ENCODE assay signal across 12 cellular contexts in genomic region chr7:155733582-155734444, GRCh38.
DNase-seq lines count a peak whose midpoint lies in the region; ATAC-seq and TF ChIP-seq lines count a peak whose summit lies in the region.
"Had no signal": no experiment of that assay in that cellular context is flagged by ENCODE, and none has a peak within 500 bp of the region (broad histone marks: within the 10 kb centered on the region; RNA-seq: fewer than 3 reads in every experiment).

No MANE protein-coding gene starts in this region.

- DNase-seq in activated T-cell treated with anti-CD3 and anti-CD28 coated beads, Interleukin-2, amount 50 U/mL, for 24 hours, result peak; percentile 46
- DNase-seq in activated T-cell treated with anti-CD3 and anti-CD28 coated beads for 4 hours, result no peak
- DNase-seq in KBM-7, result peak; percentile 49
- DNase-seq in activated naive CD8-positive, alpha-beta T cell treated with anti-CD3 and anti-CD28 coated beads for 36 hours, result peak; percentile 38
- DNase-seq in progenitor cell of endocrine pancreas (ENCODE audit: low spot score, unreplicated experiment), result no peak
- no peak for DNase-seq in H4 (ENCODE audit: low spot score)
- DNase-seq in kidney glomerular epithelial cell (lab: John Stamatoyannopoulos, UW), result no peak
- DNase-seq: DMS79 treated with DMSO at 0.1 percent for 48 hours, GOT3, lower lobe of right lung, PC-9 had no signal

- no peaks in the 10 kb centered on the region for H3K9me3 Mint-ChIP-seq in activated T-cell treated with anti-CD3 and anti-CD28 coated beads, Interleukin-2, amount 50 U/mL, for 24 hours
- no peaks in the 10 kb centered on the region for H3K9me3 Mint-ChIP-seq in activated naive CD8-positive, alpha-beta T cell treated with anti-CD3 and anti-CD28 coated beads for 36 hours
- no peaks in the 10 kb centered on the region for H3K9me3 Mint-ChIP-seq in progenitor cell of endocrine pancreas (ENCODE audit: low read depth)

- no peak for TF ChIP-seq CTCF in progenitor cell of endocrine pancreas (IDR thresholded peaks at IDR 0.05; ENCODE audit: unreplicated experiment)

- no peak for ATAC-seq in GM19395 (IDR thresholded peaks at IDR 0.05; ENCODE audit: unreplicated experiment)
- ATAC-seq: lower lobe of right lung had no signal

- in situ Hi-C loops in KBM-7 (cut with MboI; ENCODE audit: low pct_unique_long_range_greater_than_20kb, low sequenced_read_pairs), result no loop called here

- H3K27ac Mint-ChIP-seq in activated T-cell treated with anti-CD3 and anti-CD28 coated beads, Interleukin-2, amount 50 U/mL, for 24 hours, result peak overlapping the region; percentile 93
- peak overlapping the region; percentile 83 for H3K27ac Mint-ChIP-seq in activated naive CD8-positive, alpha-beta T cell treated with anti-CD3 and anti-CD28 coated beads for 36 hours
- peak overlapping the region; percentile 59 for H3K27ac Mint-ChIP-seq in progenitor cell of endocrine pancreas

- peaks cover 86% of the 10 kb centered on the region for H3K36me3 Mint-ChIP-seq in activated T-cell treated with anti-CD3 and anti-CD28 coated beads, Interleukin-2, amount 50 U/mL, for 24 hours (ENCODE audit: low read depth)
- peaks cover 25% of the 10 kb centered on the region for H3K36me3 Mint-ChIP-seq in activated naive CD8-positive, alpha-beta T cell treated with anti-CD3 and anti-CD28 coated beads for 36 hours
- peaks cover 8% of the 10 kb centered on the region for H3K36me3 Mint-ChIP-seq in progenitor cell of endocrine pancreas (ENCODE audit: insufficient read depth)

- H3K27me3 Mint-ChIP-seq in activated T-cell treated with anti-CD3 and anti-CD28 coated beads, Interleukin-2, amount 50 U/mL, for 24 hours, result no peaks in the 10 kb centered on the region
- no peaks in the 10 kb centered on the region for H3K27me3 Mint-ChIP-seq in activated naive CD8-positive, alpha-beta T cell treated with anti-CD3 and anti-CD28 coated beads for 36 hours
- no peaks in the 10 kb centered on the region for H3K27me3 Mint-ChIP-seq in progenitor cell of endocrine pancreas

- no peak overlapping the region for H3K4me3 Mint-ChIP-seq in activated T-cell treated with anti-CD3 and anti-CD28 coated beads, Interleukin-2, amount 50 U/mL, for 24 hours
- no peak overlapping the region for H3K4me3 Mint-ChIP-seq in activated naive CD8-positive, alpha-beta T cell treated with anti-CD3 and anti-CD28 coated beads for 36 hours
- H3K4me3 Mint-ChIP-seq in progenitor cell of endocrine pancreas (ENCODE audit: low read depth), result no peak overlapping the region

- H3K4me1 Mint-ChIP-seq in activated T-cell treated with anti-CD3 and anti-CD28 coated beads, Interleukin-2, amount 50 U/mL, for 24 hours (ENCODE audit: low read depth), result peaks cover 79% of the 10 kb centered on the region
- H3K4me1 Mint-ChIP-seq in activated naive CD8-positive, alpha-beta T cell treated with anti-CD3 and anti-CD28 coated beads for 36 hours, result peaks cover 62% of the 10 kb centered on the region
- no peaks in the 10 kb centered on the region for H3K4me1 Mint-ChIP-seq in progenitor cell of endocrine pancreas (ENCODE audit: low read depth)

Comparison
In these comparisons a context has a peak if more than half of its experiments do, and no peak if none do; other contexts are left out.
1. DNase-seq: peak in activated T-cell treated with anti-CD3 and anti-CD28 coated beads, Interleukin-2, amount 50 U/mL, for 24 hours (single experiment), KBM-7 (single experiment) and activated naive CD8-positive, alpha-beta T cell treated with anti-CD3 and anti-CD28 coated beads for 36 hours (single experiment); none in activated T-cell treated with anti-CD3 and anti-CD28 coated beads for 4 hours (single experiment), progenitor cell of endocrine pancreas (single experiment), H4 (single experiment) and kidney glomerular epithelial cell (single experiment).
2. Peak in every context shown above with its lines, with median percentiles within 50 percentile points of each other: H3K27ac Mint-ChIP-seq.